In genomic region chr6:31899882-31900722, GRCh38 we compare ENCODE assay signal across 12 cellular contexts. TPM values are rescaled to one million over a fixed set of nuclear protein-coding genes. Genes with fewer than 3 reads are reported as not detected.
DNase-seq lines count a peak whose midpoint lies in the region; ATAC-seq, FAIRE-seq and TF ChIP-seq lines count a peak whose summit lies in the region.
"Had no signal": no experiment of that assay in that cellular context is flagged by ENCODE, and none has a peak within 500 bp of the region (broad histone marks: within the 10 kb centered on the region; RNA-seq: fewer than 3 reads in every experiment).

No MANE protein-coding gene starts in this region.

- H2AFZ ChIP-seq in trophoblast cell (ENCODE audit: insufficient read depth, low read length, poor library complexity): no peak overlapping the region

- no peak overlapping the region for H3K4me3 ChIP-seq in cardiac muscle cell
- no peak overlapping the region for H3K4me3 ChIP-seq in heart right ventricle
- H3K4me3 ChIP-seq in kidney (ENCODE audit: low read length in 2 of 2): no peak overlapping the region
- H3K4me3 ChIP-seq in stomach: no peak overlapping the region
- H3K4me3 ChIP-seq in trophoblast cell (ENCODE audit: low read depth, low read length): no peak overlapping the region

- H3K4me3 Mint-ChIP-seq in T-cell: peak overlapping the region; percentile 53 to 96 (median 58)

- H2BK5ac ChIP-seq in trophoblast cell (ENCODE audit: low read depth, low read length, poor library complexity): no peak overlapping the region

- peak overlapping the region; percentile 78 for H3K27ac ChIP-seq in cardiac muscle cell
- peak overlapping the region in 1 of 10 donors; percentile 90 for H3K27ac ChIP-seq in heart right ventricle
- no peak overlapping the region for H3K27ac ChIP-seq in kidney (ENCODE audit: low read depth in 2 of 2, low read length in 2 of 2)
- peak overlapping the region in 3 of 5 donors; percentile 81 to 92 (median 90) for H3K27ac ChIP-seq in stomach
- no peak overlapping the region for H3K27ac ChIP-seq in trophoblast cell (ENCODE audit: low read depth, low read length)

- H3K79me2 ChIP-seq in trophoblast cell (ENCODE audit: control insufficient read depth, insufficient read depth, low read length, poor library complexity): peaks cover 7% of the 10 kb centered on the region

- POLR2A ChIA-PET in T-cell (lab: Charles Lee): no interaction called here

- H3K36me3 ChIP-seq in cardiac muscle cell (peaks cover 9% of the 10 kb centered on the region), heart right ventricle (peaks cover 0 to 14% (median 0%) of the 10 kb centered on the region in 9 donors), kidney (ENCODE audit: control insufficient read depth in 1 of 2, insufficient read depth in 2 of 2, low read length in 2 of 2) (no peaks in the 10 kb centered on the region), stomach (peaks cover 0 to 14% (median 10%) of the 10 kb centered on the region in 4 donors), trophoblast cell (ENCODE audit: control insufficient read depth in 1 of 2, insufficient read depth in 2 of 2, low read length in 2 of 2) (peaks cover 7 to 10% of the 10 kb centered on the region in 2 experiments)

- no peaks in the 10 kb centered on the region for H3K9me3 Mint-ChIP-seq in T-cell

- no peaks in the 10 kb centered on the region for H3K9me3 ChIP-seq in cardiac muscle cell (ENCODE audit: low read depth)
- H3K9me3 ChIP-seq in heart right ventricle: no peaks in the 10 kb centered on the region
- H3K9me3 ChIP-seq in kidney (ENCODE audit: control insufficient read depth in 1 of 2, low read length in 2 of 2): no peaks in the 10 kb centered on the region
- no peaks in the 10 kb centered on the region for H3K9me3 ChIP-seq in stomach
- peaks cover 4% of the 10 kb centered on the region for H3K9me3 ChIP-seq in trophoblast cell (ENCODE audit: insufficient read depth, low read depth, low read length)

- no peak overlapping the region for H2AK5ac ChIP-seq in trophoblast cell (ENCODE audit: low read length)

- no peak overlapping the region for H3K18ac ChIP-seq in trophoblast cell (ENCODE audit: low read length)

- no peaks in the 10 kb centered on the region for H3K27me3 Mint-ChIP-seq in T-cell

- H4K91ac ChIP-seq in trophoblast cell (ENCODE audit: low read depth, low read length): no peak overlapping the region

- no peak overlapping the region for H3K4ac ChIP-seq in trophoblast cell (ENCODE audit: low read depth, low read length)

- TF ChIP-seq EP300 in stomach (IDR thresholded peaks at IDR 0.05): no peak

- H3K9ac ChIP-seq in kidney (ENCODE audit: low read length in 2 of 2): no peak overlapping the region
- H3K9ac ChIP-seq in trophoblast cell (ENCODE audit: low read length): no peak overlapping the region

- H3K27me3 ChIP-seq in cardiac muscle cell (no peaks in the 10 kb centered on the region), heart right ventricle (no peaks in the 10 kb centered on the region), stomach (no peaks in the 10 kb centered on the region), trophoblast cell (ENCODE audit: insufficient read depth, low read length) (no peaks in the 10 kb centered on the region)

- no peak overlapping the region for H3K23ac ChIP-seq in trophoblast cell (ENCODE audit: low read length)

- no peak for FAIRE-seq in kidney (lab: Jason Lieb, UNC)

- H3K4me1 ChIP-seq in cardiac muscle cell (ENCODE audit: low read depth) (peaks cover 21% of the 10 kb centered on the region), heart right ventricle (peaks cover 3 to 52% (median 38%) of the 10 kb centered on the region in 9 donors), kidney (ENCODE audit: control insufficient read depth in 1 of 2, insufficient read depth in 1 of 2, low read depth in 1 of 2, low read length in 2 of 2) (peaks cover 13 to 19% of the 10 kb centered on the region in 2 donors), stomach (peaks cover 33 to 73% (median 58%) of the 10 kb centered on the region in 4 donors), trophoblast cell (ENCODE audit: control insufficient read depth in 1 of 2, insufficient read depth in 2 of 2, low read length in 2 of 2) (peaks cover 15 to 17% of the 10 kb centered on the region in 2 experiments)

- no peak overlapping the region for H4K8ac ChIP-seq in trophoblast cell (ENCODE audit: low read depth, low read length)

- H3K4me1 Mint-ChIP-seq in T-cell: peaks cover 41 to 45% (median 41%) of the 10 kb centered on the region in 3 donors

- TF ChIP-seq POLR2A in stomach (IDR thresholded peaks at IDR 0.05): no peak

- intact Hi-C loops in heart right ventricle (cut with DNase I): loop anchor here in 8 of 10 donors (5.0 to 10.0 kb wide), 5 partner anchors 52 to 353 kb away; partner anchors contain the start of genes NELFE (in 5 of the 8), SKIC2 (in 5 of the 8), ATP6V1G2 (in 1 of the 8) and NFKBIL1 (in 1 of the 8)
- intact Hi-C loops in kidney (cut with DNase I): no loop called here
- intact Hi-C loops in stomach (cut with DNase I; ENCODE audit: low total_unique reads): no loop called here

- no peak for DNase-seq in cardiac muscle cell (ENCODE audit: low read depth in 1 of 2, low spot score in 1 of 2)
- no peak for DNase-seq in heart right ventricle
- peak in 4 of 34 experiments; percentile 4 to 10 (median 9) for DNase-seq in T-cell
- DNase-seq in kidney: peak; percentile 78
- DNase-seq in stomach: no peak
- no peak for DNase-seq in trophoblast cell
- DNase-seq in iPS-NIHi11 (ENCODE audit: low spot score): no peak
- DNase-seq: activated CD4-positive, alpha-beta T cell treated with anti-CD3 and anti-CD28 coated beads, Interleukin-2, amount 50 U/mL, for 4 hours; effector CD8-positive, alpha-beta T cell; GDM1; left cardiac atrium had no signal

- H2BK120ac ChIP-seq in trophoblast cell (ENCODE audit: insufficient read depth, low read length, poor library complexity): no peak overlapping the region

- H4K12ac ChIP-seq in trophoblast cell (ENCODE audit: low read depth, low read length): no peak overlapping the region

- 86 to 87% methylated on average over 48 to 49 of the region's 49 CpGs for WGBS in heart right ventricle, 2 donors
- WGBS in stomach, 5 donors: 78 to 88% (median 80%) methylated on average over 31 to 49 of the region's 49 CpGs
- no CpG with 5 or more reads among the region's 49 CpGs for WGBS in trophoblast cell (ENCODE audit: extremely low coverage, insufficient coverage, insufficient read length)

- no peak overlapping the region for H3K14ac ChIP-seq in trophoblast cell (ENCODE audit: low read length)

- ATAC-seq in heart right ventricle (no peak), T-cell (replicated peaks in 1 of 4) (no peak), GM21381 (IDR thresholded peaks at IDR 0.05; ENCODE audit: unreplicated experiment) (no peak)
- ATAC-seq: left cardiac atrium had no signal

- TF ChIP-seq CTCF in cardiac muscle cell (IDR thresholded peaks at IDR 0.05; ENCODE audit: low read depth, low read length) (no peak), heart right ventricle (IDR thresholded peaks at IDR 0.05) (no peak), kidney (IDR thresholded peaks at IDR 0.05; ENCODE audit: borderline replicate concordance, extremely low read depth, insufficient read depth) (no peak), stomach (IDR thresholded peaks at IDR 0.05) (no peak)

- peak overlapping the region; percentile 19 to 64 for H3K27ac Mint-ChIP-seq in T-cell

- peaks cover 6% of the 10 kb centered on the region for H3K36me3 Mint-ChIP-seq in T-cell

- H3K4me2 ChIP-seq in trophoblast cell (ENCODE audit: low read length): no peak overlapping the region

- peaks cover 20% of the 10 kb centered on the region for H3K79me1 ChIP-seq in trophoblast cell (ENCODE audit: low read length)

- H2BK12ac ChIP-seq in trophoblast cell (ENCODE audit: low read length): no peak overlapping the region

- CTCF ChIA-PET in T-cell (lab: Charles Lee): no interaction called here

RNA-seq across cellular contexts. Expression of gene ZBTB12, which starts 1.8 kb away (rescaled TPM):
- total RNA-seq in cardiac muscle cell (20.1 and 32.0 TPM in 2 replicates), heart right ventricle (1 to 10 TPM; 1.5 to 4.9 (median 2.8) TPM), T-cell (1 to 10 TPM; 1.0 to 3.5 (median 3.1) TPM), kidney (3.4 TPM), stomach (1 to 10 TPM in 3 of 5 donors, under 1 TPM in 2; 0.43 to 6.4 (median 1.3) TPM)
- polyA plus RNA-seq in cardiac muscle cell (0.62 TPM in 1 of 2 replicates, not detected in the other), heart right ventricle (1 to 10 TPM; 2.0 TPM), kidney (ENCODE audit: insufficient read depth, low read depth, low replicate concordance) (2.5 TPM), stomach (1 to 10 TPM; 1.8 to 3.4 (median 2.2) TPM)
- 3.4 and 4.2 TPM in 2 replicates for polyA plus RNA-seq in trophoblast cell (2013)

RNA-seq across cellular contexts. Expression of gene EHMT2, which starts 2.6 kb away (rescaled TPM):
- total RNA-seq in cardiac muscle cell (98.3 and 120 TPM in 2 replicates), heart right ventricle (10 to 100 TPM in 9 of 10 donors, 1 to 10 TPM in 1; 6.4 to 18.7 (median 14.2) TPM), T-cell (10 to 100 TPM; 49.1 to 83.8 (median 78.9) TPM), kidney (40.5 TPM), stomach (10 to 100 TPM; 12.1 to 58.0 (median 31.7) TPM)
- polyA plus RNA-seq in cardiac muscle cell (89.6 and 115 TPM in 2 replicates), heart right ventricle (10 to 100 TPM; 13.2 to 21.7 TPM), kidney (ENCODE audit: insufficient read depth, low read depth, low replicate concordance) (35.3 TPM), stomach (10 to 100 TPM; 27.3 to 43.2 (median 35.4) TPM)
- 39.4 and 40.1 TPM in 2 replicates for polyA plus RNA-seq in trophoblast cell (2013)

RNA-seq across cellular contexts. Expression of gene SLC44A4, which starts 21.3 kb away (rescaled TPM):
- total RNA-seq in cardiac muscle cell (not detected in 2 replicates), heart right ventricle (under 1 TPM in 2 of 10 donors, not detected in 8; 0.14 to 0.24 TPM), T-cell (under 1 TPM in 3 of 5 donors, not detected in 2; 0.13 to 0.96 (median 0.57) TPM), kidney (137 TPM), stomach (100 to 1,000 TPM in 4 of 5 donors, 10 to 100 TPM in 1; 74.2 to 201 (median 175) TPM)
- polyA plus RNA-seq in cardiac muscle cell (0.60 TPM in 1 of 2 replicates, not detected in the other), heart right ventricle (under 1 TPM in 1 of 2 donors, not detected in 1; 0.03 TPM), kidney (ENCODE audit: insufficient read depth, low read depth, low replicate concordance) (37.4 TPM), stomach (100 to 1,000 TPM in 1 of 3 donors, 10 to 100 TPM in 2; 35.4 to 111 (median 47.9) TPM)
- 0.08 and 0.12 TPM in 2 replicates for polyA plus RNA-seq in trophoblast cell (2013)
- total RNA-seq: left cardiac atrium had no signal

RNA-seq across cellular contexts. Expression of gene C2, which starts 27.4 kb away (rescaled TPM):
- total RNA-seq in cardiac muscle cell (1.9 TPM in 2 replicates), heart right ventricle (10 to 100 TPM in 2 of 10 donors, 1 to 10 TPM in 8; 2.0 to 63.0 (median 4.2) TPM), T-cell (1 to 10 TPM; 1.3 to 5.1 (median 3.7) TPM), kidney (38.7 TPM), stomach (10 to 100 TPM in 1 of 5 donors, 1 to 10 TPM in 3, not detected in 1; 1.7 to 24.6 (median 4.0) TPM)
- polyA plus RNA-seq in cardiac muscle cell (0.48 and 1.5 TPM in 2 replicates), heart right ventricle (1 to 10 TPM; 1.1 to 1.7 TPM), kidney (ENCODE audit: insufficient read depth, low read depth, low replicate concordance) (84.0 TPM), stomach (1 to 10 TPM; 3.3 to 6.3 (median 4.9) TPM)
- 0.78 and 0.92 TPM in 2 replicates for polyA plus RNA-seq in trophoblast cell (2013)

RNA-seq across cellular contexts. Expression of gene NEU1, which starts 37.5 kb away (rescaled TPM):
- total RNA-seq in cardiac muscle cell (26.6 and 34.9 TPM in 2 replicates), heart right ventricle (10 to 100 TPM; 18.1 to 32.4 (median 22.3) TPM), T-cell (10 to 100 TPM; 15.9 to 29.2 (median 19.9) TPM), kidney (66.9 TPM), stomach (10 to 100 TPM; 11.3 to 60.7 (median 25.0) TPM)
- polyA plus RNA-seq in cardiac muscle cell (27.3 and 27.6 TPM in 2 replicates), heart right ventricle (10 to 100 TPM; 15.7 to 48.0 TPM), kidney (ENCODE audit: insufficient read depth, low read depth, low replicate concordance) (131 TPM), stomach (10 to 100 TPM; 16.3 to 29.0 (median 22.2) TPM)
- 104 and 109 TPM in 2 replicates for polyA plus RNA-seq in trophoblast cell (2013)

Comparison
In these comparisons a context has a peak if more than half of its experiments do, and no peak if none do; other contexts are left out.
1. H3K27ac ChIP-seq: peak in cardiac muscle cell (single experiment) and stomach (3 of 5); none in kidney (0 of 2) and trophoblast cell (single experiment).
2. RNA of gene SLC44A4, which starts 21.3 kb away (total RNA-seq): 74.2 to 201 TPM in stomach and 137 TPM in kidney (single experiment); 0.13 to 0.96 TPM in T-cell, not detected in cardiac muscle cell and 0.14 to 0.24 TPM in heart right ventricle; every median in the first group is over 10 times any median in the second.
3. intact Hi-C loops: an anchor here in heart right ventricle (5.0 to 10.0 kb wide); none called in kidney and stomach.